Comparison of ENCODE assay signal across 25 cellular contexts in genomic region chr17:3505008-3505407, GRCh38. TPM values are rescaled to one million over a fixed set of nuclear protein-coding genes. Genes with fewer than 3 reads are reported as not detected.
DNase-seq lines count a peak whose midpoint lies in the region; ATAC-seq, FAIRE-seq and TF ChIP-seq lines count a peak whose summit lies in the region.
"Had no signal": no experiment of that assay in that cellular context is flagged by ENCODE, and none has a peak within 500 bp of the region (broad histone marks: within the 10 kb centered on the region; RNA-seq: fewer than 3 reads in every experiment).

No MANE protein-coding gene starts in this region.

- no peak overlapping the region for H3K27ac Mint-ChIP-seq in naive thymus-derived CD4-positive, alpha-beta T cell
- no peak overlapping the region for H3K27ac Mint-ChIP-seq in activated CD8-positive, alpha-beta T cell treated with anti-CD3 and anti-CD28 coated beads, Interleukin-2, amount 10 ng/mL, durations not matched to agents 7 days and 5 days
- H3K27ac Mint-ChIP-seq: CD4-positive, alpha-beta memory T cell had no signal

- no peak overlapping the region for H4K5ac ChIP-seq in H1 (ENCODE audit: insufficient read length, low read depth, low read length)

- H2BK15ac ChIP-seq in H1 (ENCODE audit: low read length) = no peak overlapping the region

- H3K4me1 ChIP-seq in H1 (replicated peaks in 1 of 4; ENCODE audit: control insufficient read depth in 3 of 4, insufficient read depth in 4 of 4, low read length in 3 of 4) (peaks cover 0 to under 1% (median 0%) of the 10 kb centered on the region in 4 experiments; a peak in 1 of 7 replicates), mucosa of descending colon (ENCODE audit: low read depth) (no peaks in the 10 kb centered on the region)
- no peaks in the 10 kb centered on the region for H3K4me1 ChIP-seq in naive thymus-derived CD4-positive, alpha-beta T cell (ENCODE audit: control insufficient read depth in 2 of 2, insufficient read depth in 2 of 2, low read length in 2 of 2)

- peak; percentile 81 for ATAC-seq in mucosa of descending colon
- ATAC-seq in HG02981 (IDR thresholded peaks at IDR 0.05; ENCODE audit: unreplicated experiment) = no peak
- ATAC-seq in naive thymus-derived CD4-positive, alpha-beta T cell = no peak
- ATAC-seq in activated CD8-positive, alpha-beta T cell treated with anti-CD3 and anti-CD28 coated beads, Interleukin-2, amount 10 ng/mL, durations not matched to agents 7 days and 5 days = no peak
- no peak for ATAC-seq in sciatic nerve

- H3K14ac ChIP-seq in H1 (ENCODE audit: insufficient read length) = no peak overlapping the region

- H2BK12ac ChIP-seq in H1 (ENCODE audit: low read depth, low read length) = no peak overlapping the region

- no peaks in the 10 kb centered on the region for H3K79me2 ChIP-seq in H1 (ENCODE audit: control insufficient read depth in 1 of 2, insufficient read depth in 2 of 2, low read length in 2 of 2)

- H3K4me3 ChIP-seq in H1 (ENCODE audit: extremely low read depth in 1 of 4, insufficient read depth in 2 of 4, low read depth in 3 of 4, low read length in 4 of 4) = no peak overlapping the region
- no peak overlapping the region for H3K4me3 ChIP-seq in mucosa of descending colon
- H3K4me3 ChIP-seq in naive thymus-derived CD4-positive, alpha-beta T cell (ENCODE audit: low read length) = no peak overlapping the region

- H3K36me3 Mint-ChIP-seq in naive thymus-derived CD4-positive, alpha-beta T cell = no peaks in the 10 kb centered on the region
- no peaks in the 10 kb centered on the region for H3K36me3 Mint-ChIP-seq in activated CD8-positive, alpha-beta T cell treated with anti-CD3 and anti-CD28 coated beads, Interleukin-2, amount 10 ng/mL, durations not matched to agents 7 days and 5 days (ENCODE audit: low read depth)
- H3K36me3 Mint-ChIP-seq: CD4-positive, alpha-beta memory T cell had no signal

- H2AFZ ChIP-seq in H1 (ENCODE audit: low read length) = no peak overlapping the region

- no peak overlapping the region for H2BK20ac ChIP-seq in H1 (ENCODE audit: low read length)

- H3K4me2 ChIP-seq in H1 (ENCODE audit: insufficient read depth in 1 of 2, low read depth in 2 of 2, low read length in 2 of 2) = no peak overlapping the region

- DNase-seq in H1 (ENCODE audit: low read depth in 1 of 2, low spot score in 2 of 2) (no peak), mucosa of descending colon (peak in 1 of 3 donors; percentile 64), sciatic nerve (ENCODE audit: low spot score) (no peak)
- DNase-seq in naive thymus-derived CD4-positive, alpha-beta T cell = no peak
- DNase-seq in activated CD8-positive, alpha-beta T cell treated with anti-CD3 and anti-CD28 coated beads, Interleukin-2, amount 10 ng/mL, durations not matched to agents 7 days and 5 days = no peak
- DNase-seq: C1 segment of cervical spinal cord; Calu3; CD4-positive, alpha-beta memory T cell; COR-L47; DMS53; DMS79 treated with DMSO at 0.1 percent for 48 hours; GF-D8; GOT3; H7; HCEC 1CT had no signal

- H3K23ac ChIP-seq in H1 (ENCODE audit: insufficient read length) = no peak overlapping the region

- H3K79me1 ChIP-seq in H1 (ENCODE audit: low read depth, low read length) = no peaks in the 10 kb centered on the region

- H2BK120ac ChIP-seq in H1 (replicated peaks; ENCODE audit: low read depth, low read length) = peak overlapping the region; percentile 56

- H2BK5ac ChIP-seq in H1 (ENCODE audit: low read depth, low read length) = no peak overlapping the region

- H3K27ac ChIP-seq in cingulate gyrus (ENCODE audit: low read depth, low read length) (peak overlapping the region; percentile 8), H1 (ENCODE audit: low read depth, low read length) (no peak overlapping the region), temporal lobe (ENCODE audit: low read depth, low read length) (peak overlapping the region; percentile 47)
- H3K27ac ChIP-seq in naive thymus-derived CD4-positive, alpha-beta T cell (ENCODE audit: low read depth, low read length) = no peak overlapping the region

- no peak overlapping the region for H3K9ac ChIP-seq in H1 (replicated peaks in 1 of 4; ENCODE audit: extremely low read depth in 1 of 4, low read depth in 3 of 4, low read length in 3 of 4)

- no peak overlapping the region for H3K4me3 Mint-ChIP-seq in naive thymus-derived CD4-positive, alpha-beta T cell
- no peak overlapping the region for H3K4me3 Mint-ChIP-seq in activated CD8-positive, alpha-beta T cell treated with anti-CD3 and anti-CD28 coated beads, Interleukin-2, amount 10 ng/mL, durations not matched to agents 7 days and 5 days
- H3K4me3 Mint-ChIP-seq: CD4-positive, alpha-beta memory T cell had no signal

- no peak for TF ChIP-seq EP300 in H1 (IDR thresholded peaks at IDR 0.05; ENCODE audit: borderline replicate concordance in 1 of 2, low read depth in 2 of 2, low read length in 2 of 2)

- H3K27me3 Mint-ChIP-seq in naive thymus-derived CD4-positive, alpha-beta T cell = peaks cover 0 to 14% (median 5%) of the 10 kb centered on the region in 5 donors
- H3K27me3 Mint-ChIP-seq in activated CD8-positive, alpha-beta T cell treated with anti-CD3 and anti-CD28 coated beads, Interleukin-2, amount 10 ng/mL, durations not matched to agents 7 days and 5 days (ENCODE audit: low read depth) = peaks cover 4% of the 10 kb centered on the region

- peak overlapping the region; percentile 47 for H3K4ac ChIP-seq in H1 (replicated peaks; ENCODE audit: insufficient read length, low read depth, low read length)

- H3K9me3 Mint-ChIP-seq in naive thymus-derived CD4-positive, alpha-beta T cell = peaks cover 0 to 6% (median 4%) of the 10 kb centered on the region in 11 donors
- no peaks in the 10 kb centered on the region for H3K9me3 Mint-ChIP-seq in activated CD8-positive, alpha-beta T cell treated with anti-CD3 and anti-CD28 coated beads, Interleukin-2, amount 10 ng/mL, durations not matched to agents 7 days and 5 days (ENCODE audit: insufficient read depth)

- no peak overlapping the region for H4K8ac ChIP-seq in H1 (ENCODE audit: extremely low read depth, insufficient read depth, low read length)

- H4K91ac ChIP-seq in H1 (replicated peaks; ENCODE audit: insufficient read length, low read length) = no peak overlapping the region

- H3K4me1 Mint-ChIP-seq in naive thymus-derived CD4-positive, alpha-beta T cell = no peaks in the 10 kb centered on the region
- H3K4me1 Mint-ChIP-seq in activated CD8-positive, alpha-beta T cell treated with anti-CD3 and anti-CD28 coated beads, Interleukin-2, amount 10 ng/mL, durations not matched to agents 7 days and 5 days (ENCODE audit: low read depth) = no peaks in the 10 kb centered on the region
- H3K4me1 Mint-ChIP-seq: CD4-positive, alpha-beta memory T cell had no signal

- no peaks in the 10 kb centered on the region for H3K27me3 ChIP-seq in H1 (replicated peaks in 1 of 4; ENCODE audit: control insufficient read depth in 3 of 4, extremely low read depth in 1 of 4, insufficient read depth in 3 of 4, low read length in 3 of 4)
- no peaks in the 10 kb centered on the region for H3K27me3 ChIP-seq in naive thymus-derived CD4-positive, alpha-beta T cell (ENCODE audit: control insufficient read depth in 2 of 2, insufficient read depth in 2 of 2, low read length in 2 of 2)

- no peak for TF ChIP-seq POLR2A in H1 (IDR thresholded peaks at IDR 0.05; ENCODE audit: control extremely low read depth in 1 of 2, low read depth in 2 of 2, low read length in 2 of 2)

- POLR2A ChIA-PET in H1 (lab: Charles Lee; ENCODE audit: partially characterized antibody) = no interaction called here
- POLR2A ChIA-PET in naive thymus-derived CD4-positive, alpha-beta T cell (lab: Charles Lee) = no interaction called here
- POLR2A ChIA-PET in activated CD8-positive, alpha-beta T cell treated with anti-CD3 and anti-CD28 coated beads, Interleukin-2, amount 10 ng/mL, durations not matched to agents 7 days and 5 days (lab: Charles Lee) = no interaction called here

- no peak for TF ChIP-seq RAD21 in H1 (IDR thresholded peaks at IDR 0.05 in 1 of 2, conservative IDR thresholded peaks at IDR 0.05 in 1 of 2; ENCODE audit: low read depth in 2 of 2, low read length in 2 of 2)

- TF ChIP-seq CTCF in H1 (IDR thresholded peaks at IDR 0.05; ENCODE audit: control extremely low read depth in 1 of 3, insufficient read depth in 1 of 3, low read depth in 1 of 3, low read length in 3 of 3) = no peak
- no peak for TF ChIP-seq CTCF in mucosa of descending colon (IDR thresholded peaks at IDR 0.05)

- no peaks in the 10 kb centered on the region for H3K36me3 ChIP-seq in H1 (ENCODE audit: control insufficient read depth in 2 of 4, insufficient read depth in 4 of 4, low read length in 3 of 4)
- no peaks in the 10 kb centered on the region for H3K36me3 ChIP-seq in mucosa of descending colon (ENCODE audit: low read depth)
- no peaks in the 10 kb centered on the region for H3K36me3 ChIP-seq in naive thymus-derived CD4-positive, alpha-beta T cell (ENCODE audit: control insufficient read depth in 2 of 3, insufficient read depth in 3 of 3, low read length in 3 of 3)

- no peaks in the 10 kb centered on the region for H3K23me2 ChIP-seq in H1 (ENCODE audit: low read depth, low read length)

- CTCF ChIA-PET in H1 (lab: Charles Lee; ENCODE audit: partially characterized antibody) = no interaction called here
- CTCF ChIA-PET in naive thymus-derived CD4-positive, alpha-beta T cell (lab: Charles Lee) = no interaction called here
- CTCF ChIA-PET in activated CD8-positive, alpha-beta T cell treated with anti-CD3 and anti-CD28 coated beads, Interleukin-2, amount 10 ng/mL, durations not matched to agents 7 days and 5 days (lab: Charles Lee) = no interaction called here

- H4K20me1 ChIP-seq in H1 (replicated peaks in 1 of 2; ENCODE audit: control insufficient read depth in 1 of 2, insufficient read depth in 2 of 2, low read length in 2 of 2) = no peaks in the 10 kb centered on the region

- intact Hi-C loops in mucosa of descending colon (cut with DNase I, micrococcal nuclease) = no loop called here
- intact Hi-C loops in naive thymus-derived CD4-positive, alpha-beta T cell (cut with micrococcal nuclease) = no loop called here
- intact Hi-C loops in sciatic nerve (cut with DNase I) = no loop called here

- WGBS in H1 (ENCODE audit: extremely low coverage in 1 of 2, insufficient coverage in 1 of 2, insufficient read length in 1 of 2, insufficient replicate concordance in 2 of 2, low coverage in 1 of 2, low lambda C conversion rate in 2 of 2, missing lambda C conversion rate in 1 of 2), 2 experiments = 90% methylated on average over 7 of the region's 7 CpGs; no CpG with 5 or more reads in 1 of the 2 experiments

- H2AK5ac ChIP-seq in H1 (ENCODE audit: low read depth, low read length) = no peak overlapping the region

- FAIRE-seq in H1 (lab: Jason Lieb, UNC) = no peak
- FAIRE-seq: GM12891, GM18507 had no signal

- peaks cover 0 to 6% of the 10 kb centered on the region in 2 experiments; a peak in 3 of 4 replicates for H3K9me3 ChIP-seq in H1 (ENCODE audit: insufficient read depth in 2 of 2, low read depth in 1 of 2, low read length in 1 of 2)
- H3K9me3 ChIP-seq in mucosa of descending colon = peaks cover 3% of the 10 kb centered on the region
- peaks cover 0 to 4% (median 0%) of the 10 kb centered on the region in 3 experiments for H3K9me3 ChIP-seq in naive thymus-derived CD4-positive, alpha-beta T cell (ENCODE audit: control insufficient read depth in 2 of 3, low read length in 3 of 3)

- no peak overlapping the region for H3K56ac ChIP-seq in H1 (replicated peaks; ENCODE audit: insufficient read length, low read depth, low read length)

- H3K18ac ChIP-seq in H1 (ENCODE audit: extremely low read depth, low read length) = no peak overlapping the region

RNA-seq across cellular contexts. Expression of gene ASPA, which starts 29.2 kb away (rescaled TPM):
- not detected in 2 replicates for total RNA-seq in H1 (2021; fragmentation: NEBNext Ultra II Directional; extraction: Animal tissue kit (Norgen Biotek cat#: 25700))
- polyA plus RNA-seq in H1 (2011; rRNA removed) = 0.03 TPM in 1 of 2 replicates, not detected in the other
- polyA plus RNA-seq in H1 (2011; cell fraction: cytosol; rRNA removed) = 0.01 TPM
- polyA plus RNA-seq in H1 (2011; cell fraction: nucleus; rRNA removed) = 0.04 TPM
- polyA plus RNA-seq in H1 (2012, experiment 1 of 2) = not detected in 4 replicates
- not detected for polyA plus RNA-seq in H1 (2012, experiment 2 of 2)
- polyA plus RNA-seq in H1 (2013, experiment 1 of 2) = 0.08 TPM
- 0.04 TPM for polyA plus RNA-seq in H1 (2013, experiment 2 of 2)
- polyA minus RNA-seq in H1 (2011; rRNA and poly(A)+ RNA removed) = not detected in 2 replicates
- polyA minus RNA-seq in H1 (2011; cell fraction: cytosol; rRNA and poly(A)+ RNA removed) = not detected
- not detected for polyA minus RNA-seq in H1 (2011; cell fraction: nucleus; rRNA and poly(A)+ RNA removed)
- total RNA-seq in mucosa of descending colon (1 to 10 TPM; 3.5 to 6.6 (median 3.7) TPM), temporal lobe (1.7 TPM), sciatic nerve (41.6 TPM)
- total RNA-seq in naive thymus-derived CD4-positive, alpha-beta T cell = not detected
- not detected for polyA plus RNA-seq in naive thymus-derived CD4-positive, alpha-beta T cell
- total RNA-seq in activated CD8-positive, alpha-beta T cell treated with anti-CD3 and anti-CD28 coated beads, Interleukin-2, amount 10 ng/mL, durations not matched to agents 7 days and 5 days = not detected
- total RNA-seq: A673; Calu3; CD4-positive, alpha-beta memory T cell; Daoy; G401; H7 had no signal
- polyA plus RNA-seq: BJ; CD4-positive, alpha-beta memory T cell had no signal

RNA-seq across cellular contexts. Expression of gene SPATA22, which starts 33.4 kb away (rescaled TPM):
- total RNA-seq in H1 (2021; fragmentation: NEBNext Ultra II Directional; extraction: Animal tissue kit (Norgen Biotek cat#: 25700)) = not detected in 2 replicates
- polyA plus RNA-seq in H1 (2011; rRNA removed) = 0.06 TPM in 1 of 2 replicates, not detected in the other
- polyA plus RNA-seq in H1 (2011; cell fraction: cytosol; rRNA removed) = not detected
- not detected for polyA plus RNA-seq in H1 (2011; cell fraction: nucleus; rRNA removed)
- polyA plus RNA-seq in H1 (2012, experiment 1 of 2) = not detected in 4 replicates
- not detected for polyA plus RNA-seq in H1 (2012, experiment 2 of 2)
- 0.04 TPM for polyA plus RNA-seq in H1 (2013, experiment 1 of 2)
- polyA plus RNA-seq in H1 (2013, experiment 2 of 2) = 0.07 TPM
- polyA minus RNA-seq in H1 (2011; rRNA and poly(A)+ RNA removed) = not detected in 2 replicates
- not detected for polyA minus RNA-seq in H1 (2011; cell fraction: cytosol; rRNA and poly(A)+ RNA removed)
- not detected for polyA minus RNA-seq in H1 (2011; cell fraction: nucleus; rRNA and poly(A)+ RNA removed)
- total RNA-seq in mucosa of descending colon = 1 to 10 TPM in 1 of 3 donors, not detected in 2; 1.1 TPM
- total RNA-seq in temporal lobe = 0.98 TPM
- total RNA-seq in naive thymus-derived CD4-positive, alpha-beta T cell = under 1 TPM in 1 of 5 experiments, not detected in 4; 0.19 TPM
- polyA plus RNA-seq in naive thymus-derived CD4-positive, alpha-beta T cell = not detected
- not detected for total RNA-seq in activated CD8-positive, alpha-beta T cell treated with anti-CD3 and anti-CD28 coated beads, Interleukin-2, amount 10 ng/mL, durations not matched to agents 7 days and 5 days
- total RNA-seq in sciatic nerve = 0.67 TPM
- total RNA-seq: A172; A673; Calu3; CD4-positive, alpha-beta memory T cell; Daoy; G401 had no signal
- polyA plus RNA-seq: BJ had no signal

RNA-seq across cellular contexts. Expression of gene TRPV3, which starts 52.6 kb away (rescaled TPM):
- 0.40 and 0.56 TPM in 2 replicates for total RNA-seq in H1 (2021; fragmentation: NEBNext Ultra II Directional; extraction: Animal tissue kit (Norgen Biotek cat#: 25700))
- 1.0 and 1.1 TPM in 2 replicates for polyA plus RNA-seq in H1 (2011; rRNA removed)
- polyA plus RNA-seq in H1 (2011; cell fraction: cytosol; rRNA removed) = 1.6 TPM
- polyA plus RNA-seq in H1 (2011; cell fraction: nucleus; rRNA removed) = 3.0 TPM
- 0.55 to 0.91 TPM (median 0.73 TPM) in 4 replicates for polyA plus RNA-seq in H1 (2012, experiment 1 of 2)
- 0.12 TPM for polyA plus RNA-seq in H1 (2012, experiment 2 of 2)
- polyA plus RNA-seq in H1 (2013, experiment 1 of 2) = 0.36 TPM
- 0.28 TPM for polyA plus RNA-seq in H1 (2013, experiment 2 of 2)
- polyA minus RNA-seq in H1 (2011; rRNA and poly(A)+ RNA removed) = 1.9 and 5.2 TPM in 2 replicates
- polyA minus RNA-seq in H1 (2011; cell fraction: cytosol; rRNA and poly(A)+ RNA removed) = 1.3 TPM
- polyA minus RNA-seq in H1 (2011; cell fraction: nucleus; rRNA and poly(A)+ RNA removed) = 1.9 TPM
- total RNA-seq in mucosa of descending colon = 10 to 100 TPM in 1 of 3 donors, 1 to 10 TPM in 2; 7.7 to 17.8 (median 8.6) TPM
- total RNA-seq in temporal lobe = 0.74 TPM
- total RNA-seq in naive thymus-derived CD4-positive, alpha-beta T cell = under 1 TPM in 3 of 5 experiments, not detected in 2; 0.15 to 0.64 (median 0.48) TPM
- polyA plus RNA-seq in naive thymus-derived CD4-positive, alpha-beta T cell = not detected
- total RNA-seq in activated CD8-positive, alpha-beta T cell treated with anti-CD3 and anti-CD28 coated beads, Interleukin-2, amount 10 ng/mL, durations not matched to agents 7 days and 5 days = under 1 TPM; 0.31 to 0.37 TPM
- total RNA-seq in sciatic nerve = 13.0 TPM
- polyA plus RNA-seq: CD4-positive, alpha-beta memory T cell had no signal

Comparison
In these comparisons a context has a peak if more than half of its experiments do, and no peak if none do; other contexts are left out.
1. H3K27ac ChIP-seq: peak in cingulate gyrus (single experiment) and temporal lobe (single experiment); none in H1 (single experiment) and naive thymus-derived CD4-positive, alpha-beta T cell (single experiment).